In genomic region chr12:46361667-46362034, GRCh38 we compare ENCODE assay signal across 1 cellular context.
A peak's percentile ranks its signal among the peaks of the same experiment; 100 is the strongest.
TF ChIP-seq lines count a peak whose summit lies in the region.

No MANE protein-coding gene starts in this region.

TF ChIP-seq in endothelial cell of umbilical vein, 7 proteins besides CTCF, POLR2A, EP300 and RAD21:
- TF ChIP-seq FOS (IDR thresholded peaks at IDR 0.05; ENCODE audit: borderline replicate concordance, insufficient read depth, low read length) (no peak), POLR2AphosphoS5 (IDR thresholded peaks at IDR 0.05; ENCODE audit: insufficient read depth, low read depth, low read length) (peak; percentile 33), EZH2 (IDR thresholded peaks at IDR 0.05; ENCODE audit: borderline replicate concordance, low read depth, low read length, severe bottlenecking) (no peak), MYC (IDR thresholded peaks at IDR 0.05; ENCODE audit: low read depth, low read length) (no peak), GATA2 (IDR thresholded peaks at IDR 0.05; ENCODE audit: insufficient read depth, insufficient read length, low read depth, low read length) (no peak), JUN (IDR thresholded peaks at IDR 0.05; ENCODE audit: borderline replicate concordance, insufficient read depth, insufficient read length, low read depth) (no peak)
- TF ChIP-seq, protein P1, sequence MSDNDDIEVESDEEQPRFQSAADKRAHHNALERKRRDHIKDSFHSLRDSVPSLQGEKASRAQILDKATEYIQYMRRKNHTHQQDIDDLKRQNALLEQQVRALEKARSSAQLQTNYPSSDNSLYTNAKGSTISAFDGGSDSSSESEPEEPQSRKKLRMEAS (IDR thresholded peaks at IDR 0.05; ENCODE audit: insufficient read depth, insufficient read length) = no peak
TF ChIP-seq in endothelial cell of umbilical vein: peak in this region for 1.
